In the genomic region with DNA sequence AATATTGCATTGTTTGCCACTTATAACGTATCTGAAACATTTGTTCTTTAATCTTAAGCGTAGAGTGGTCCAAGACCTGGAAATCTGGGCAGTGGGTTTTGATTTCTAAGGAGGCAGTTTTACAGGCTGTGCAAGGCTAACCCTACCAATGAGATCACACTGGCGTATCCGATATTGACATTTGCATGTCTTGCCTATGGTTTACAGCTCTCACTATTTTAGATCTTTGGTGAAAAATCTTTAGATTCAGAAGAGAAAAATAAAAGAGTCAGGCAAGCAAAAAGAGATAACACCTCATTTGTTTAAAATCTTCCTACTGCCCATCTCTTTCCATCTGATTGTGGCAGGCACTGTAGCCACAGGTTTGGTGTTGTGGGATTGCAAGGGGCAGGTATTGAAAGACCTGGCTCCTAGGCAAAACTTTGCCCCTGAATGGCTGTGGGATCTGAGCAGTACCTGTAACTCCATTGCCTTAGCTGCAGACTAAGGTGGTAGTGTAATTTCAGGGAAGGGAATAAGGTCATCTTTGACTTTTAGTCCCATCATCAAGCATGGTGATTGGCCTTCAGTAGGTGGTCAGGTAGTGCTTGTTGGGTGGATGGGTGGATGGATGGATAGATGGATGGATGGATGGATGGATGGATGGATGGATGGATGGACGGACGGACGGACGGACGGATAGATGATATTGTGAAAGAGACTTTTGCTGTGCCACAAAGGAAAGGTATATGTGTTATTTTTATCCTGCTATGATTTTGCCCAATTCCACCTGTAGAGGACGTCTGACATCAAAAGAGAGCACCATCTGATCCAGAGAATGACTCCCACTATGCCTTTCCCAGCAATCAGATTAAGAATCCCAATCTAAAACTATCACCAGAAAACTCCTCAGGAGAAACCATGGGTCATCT, we compare ENCODE assay signal across 8 cellular contexts. TPM values are rescaled to one million over a fixed set of nuclear protein-coding genes. Genes with fewer than 3 reads are reported as not detected.
DNase-seq lines count a peak whose midpoint lies in the region; TF ChIP-seq lines count a peak whose summit lies in the region.

No MANE protein-coding gene starts in this region.

- H3F3A ChIP-seq in smooth muscle cell (ENCODE audit: low read depth), result peaks cover 6% of the 10 kb centered on the region

- H3K27ac Mint-ChIP-seq in T-helper 2 cell treated with Interferon-gamma antibody and Interleukin-4, amounts not matched to agents 5 μg/mL and 100 μg/mL, for 36 hours, result peak overlapping the region; percentile 87

- peaks cover 60% of the 10 kb centered on the region for H3K4me1 Mint-ChIP-seq in T-helper 2 cell treated with Interferon-gamma antibody and Interleukin-4, amounts not matched to agents 5 μg/mL and 100 μg/mL, for 36 hours (ENCODE audit: low read depth)

- peak overlapping the region; percentile 95 for H3K9ac ChIP-seq in smooth muscle cell (ENCODE audit: low read depth)

- peaks cover 46% of the 10 kb centered on the region for H3K36me3 Mint-ChIP-seq in T-helper 2 cell treated with Interferon-gamma antibody and Interleukin-4, amounts not matched to agents 5 μg/mL and 100 μg/mL, for 36 hours (ENCODE audit: low read depth)

- peaks cover 62% of the 10 kb centered on the region for H4K20me1 ChIP-seq in smooth muscle cell (ENCODE audit: low read depth)

- DNase-seq in GM13976 (ENCODE audit: low spot score), result no peak
- no peak for DNase-seq in T-helper 2 cell treated with Interferon-gamma antibody and Interleukin-4, amounts not matched to agents 5 μg/mL and 100 μg/mL, for 36 hours (ENCODE audit: low spot score)
- DNase-seq in foreskin fibroblast, result no peak
- no peak for DNase-seq in smooth muscle cell (lab: John Stamatoyannopoulos, UW; ENCODE audit: unreplicated experiment)
- DNase-seq in BE2C, result no peak
- no peak for DNase-seq in CD1c-positive myeloid dendritic cell (ENCODE audit: extremely low spot score)
- no peak for DNase-seq in NCI-H1417 treated with DMSO at 0.1 percent for 48 hours (lab: John Stamatoyannopoulos, UW)
- DNase-seq in NCI-H146 (lab: John Stamatoyannopoulos, UW), result no peak

- no peaks in the 10 kb centered on the region for H3K27me3 Mint-ChIP-seq in T-helper 2 cell treated with Interferon-gamma antibody and Interleukin-4, amounts not matched to agents 5 μg/mL and 100 μg/mL, for 36 hours (ENCODE audit: low read depth)

- H3K4me1 ChIP-seq in smooth muscle cell (ENCODE audit: low read depth), result peaks cover 48% of the 10 kb centered on the region
- H3K4me1 ChIP-seq in BE2C, result no peaks in the 10 kb centered on the region; the same call in 1 of the 2 replicates

- 76% methylated on average over 10 of the region's 10 CpGs for WGBS in smooth muscle cell (ENCODE audit: low lambda C conversion rate)

- H3K9me3 Mint-ChIP-seq in T-helper 2 cell treated with Interferon-gamma antibody and Interleukin-4, amounts not matched to agents 5 μg/mL and 100 μg/mL, for 36 hours, result no peaks in the 10 kb centered on the region

- H3K9me3 ChIP-seq in smooth muscle cell (replicated peaks; ENCODE audit: low read depth) (no peaks in the 10 kb centered on the region), BE2C (no peaks in the 10 kb centered on the region)

- H3K27me3 ChIP-seq in smooth muscle cell (ENCODE audit: low read depth) (no peaks in the 10 kb centered on the region), BE2C (peaks cover 58% of the 10 kb centered on the region)

- peak; percentile 42 for TF ChIP-seq CTCF in GM13976 (IDR thresholded peaks at IDR 0.05; ENCODE audit: borderline replicate concordance, control extremely low read depth, extremely low read depth, insufficient read depth, missing control alignments)
- TF ChIP-seq CTCF in foreskin fibroblast (IDR thresholded peaks at IDR 0.05; ENCODE audit: low read depth, low read length), result no peak
- no peak for TF ChIP-seq CTCF in smooth muscle cell (IDR thresholded peaks at IDR 0.05; ENCODE audit: borderline replicate concordance, insufficient read depth, poor library complexity, severe bottlenecking)
- no peak for TF ChIP-seq CTCF in BE2C (IDR thresholded peaks at IDR 0.05; ENCODE audit: low read depth, low read length)

- H3K4me2 ChIP-seq in smooth muscle cell, result peak overlapping the region; percentile 93

- peaks cover 44% of the 10 kb centered on the region for H3K79me2 ChIP-seq in smooth muscle cell (ENCODE audit: low read depth)

- H3K27ac ChIP-seq in smooth muscle cell (ENCODE audit: low read depth), result peak overlapping the region; percentile 33

- H2AFZ ChIP-seq in smooth muscle cell (ENCODE audit: low read depth), result no peak overlapping the region

- peak overlapping the region; percentile 84 to 95 for H3K4me3 ChIP-seq in foreskin fibroblast (ENCODE audit: low read depth in 1 of 2, low read length in 2 of 2)
- H3K4me3 ChIP-seq in smooth muscle cell, result peak overlapping the region; percentile 79
- H3K4me3 ChIP-seq in BE2C (ENCODE audit: low read depth, low read length), result no peak overlapping the region

- in situ Hi-C loops in GM13976 (cut with MboI; ENCODE audit: low sequenced_read_pairs, unreplicated experiment), result loop anchor here (5.0 kb wide), 1 partner anchor 162 kb away; no protein-coding TSS in a partner anchor

- H3K36me3 ChIP-seq in smooth muscle cell (ENCODE audit: low read depth), result no peaks in the 10 kb centered on the region
- no peaks in the 10 kb centered on the region for H3K36me3 ChIP-seq in BE2C

- peak overlapping the region; percentile 87 for H3K4me3 Mint-ChIP-seq in T-helper 2 cell treated with Interferon-gamma antibody and Interleukin-4, amounts not matched to agents 5 μg/mL and 100 μg/mL, for 36 hours

RNA-seq across cellular contexts. Expression of gene TNFAIP3, which starts 1.9 kb away (rescaled TPM):
- 33.8 and 40.3 TPM in 2 replicates for total RNA-seq in smooth muscle cell
- polyA plus RNA-seq in smooth muscle cell, result 32.2 and 45.1 TPM in 2 replicates
- 0.49 TPM for polyA plus RNA-seq in BE2C (2012; ENCODE audit: insufficient read depth, insufficient read length, low read depth)
